1 cellular context compared by ENCODE assay signal in the genomic region with DNA sequence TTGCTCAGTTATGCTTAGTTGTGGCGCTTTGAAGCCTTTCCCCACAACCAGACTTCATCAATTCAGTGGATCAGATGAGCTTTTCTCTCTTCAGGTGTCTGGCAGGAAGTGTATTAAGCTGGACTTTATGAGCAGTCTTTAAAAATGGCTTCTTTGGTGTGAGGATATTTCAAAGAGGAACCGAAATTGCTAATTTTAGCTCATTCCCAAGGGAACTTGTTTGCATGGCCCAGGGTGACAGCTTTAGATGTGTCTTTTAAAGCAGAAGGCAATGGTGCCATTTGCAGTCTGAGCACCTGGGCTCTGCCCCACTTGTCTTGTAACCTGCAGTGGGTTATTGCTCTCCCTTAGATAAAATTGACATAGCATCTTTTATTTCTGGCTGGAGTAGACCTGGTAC.
TF ChIP-seq lines count a peak whose summit lies in the region.

No MANE protein-coding gene starts in this region.

TF ChIP-seq in GM23338, 12 proteins besides CTCF, POLR2A, EP300 and RAD21 (continued from another document):
- TF ChIP-seq, protein P1, sequence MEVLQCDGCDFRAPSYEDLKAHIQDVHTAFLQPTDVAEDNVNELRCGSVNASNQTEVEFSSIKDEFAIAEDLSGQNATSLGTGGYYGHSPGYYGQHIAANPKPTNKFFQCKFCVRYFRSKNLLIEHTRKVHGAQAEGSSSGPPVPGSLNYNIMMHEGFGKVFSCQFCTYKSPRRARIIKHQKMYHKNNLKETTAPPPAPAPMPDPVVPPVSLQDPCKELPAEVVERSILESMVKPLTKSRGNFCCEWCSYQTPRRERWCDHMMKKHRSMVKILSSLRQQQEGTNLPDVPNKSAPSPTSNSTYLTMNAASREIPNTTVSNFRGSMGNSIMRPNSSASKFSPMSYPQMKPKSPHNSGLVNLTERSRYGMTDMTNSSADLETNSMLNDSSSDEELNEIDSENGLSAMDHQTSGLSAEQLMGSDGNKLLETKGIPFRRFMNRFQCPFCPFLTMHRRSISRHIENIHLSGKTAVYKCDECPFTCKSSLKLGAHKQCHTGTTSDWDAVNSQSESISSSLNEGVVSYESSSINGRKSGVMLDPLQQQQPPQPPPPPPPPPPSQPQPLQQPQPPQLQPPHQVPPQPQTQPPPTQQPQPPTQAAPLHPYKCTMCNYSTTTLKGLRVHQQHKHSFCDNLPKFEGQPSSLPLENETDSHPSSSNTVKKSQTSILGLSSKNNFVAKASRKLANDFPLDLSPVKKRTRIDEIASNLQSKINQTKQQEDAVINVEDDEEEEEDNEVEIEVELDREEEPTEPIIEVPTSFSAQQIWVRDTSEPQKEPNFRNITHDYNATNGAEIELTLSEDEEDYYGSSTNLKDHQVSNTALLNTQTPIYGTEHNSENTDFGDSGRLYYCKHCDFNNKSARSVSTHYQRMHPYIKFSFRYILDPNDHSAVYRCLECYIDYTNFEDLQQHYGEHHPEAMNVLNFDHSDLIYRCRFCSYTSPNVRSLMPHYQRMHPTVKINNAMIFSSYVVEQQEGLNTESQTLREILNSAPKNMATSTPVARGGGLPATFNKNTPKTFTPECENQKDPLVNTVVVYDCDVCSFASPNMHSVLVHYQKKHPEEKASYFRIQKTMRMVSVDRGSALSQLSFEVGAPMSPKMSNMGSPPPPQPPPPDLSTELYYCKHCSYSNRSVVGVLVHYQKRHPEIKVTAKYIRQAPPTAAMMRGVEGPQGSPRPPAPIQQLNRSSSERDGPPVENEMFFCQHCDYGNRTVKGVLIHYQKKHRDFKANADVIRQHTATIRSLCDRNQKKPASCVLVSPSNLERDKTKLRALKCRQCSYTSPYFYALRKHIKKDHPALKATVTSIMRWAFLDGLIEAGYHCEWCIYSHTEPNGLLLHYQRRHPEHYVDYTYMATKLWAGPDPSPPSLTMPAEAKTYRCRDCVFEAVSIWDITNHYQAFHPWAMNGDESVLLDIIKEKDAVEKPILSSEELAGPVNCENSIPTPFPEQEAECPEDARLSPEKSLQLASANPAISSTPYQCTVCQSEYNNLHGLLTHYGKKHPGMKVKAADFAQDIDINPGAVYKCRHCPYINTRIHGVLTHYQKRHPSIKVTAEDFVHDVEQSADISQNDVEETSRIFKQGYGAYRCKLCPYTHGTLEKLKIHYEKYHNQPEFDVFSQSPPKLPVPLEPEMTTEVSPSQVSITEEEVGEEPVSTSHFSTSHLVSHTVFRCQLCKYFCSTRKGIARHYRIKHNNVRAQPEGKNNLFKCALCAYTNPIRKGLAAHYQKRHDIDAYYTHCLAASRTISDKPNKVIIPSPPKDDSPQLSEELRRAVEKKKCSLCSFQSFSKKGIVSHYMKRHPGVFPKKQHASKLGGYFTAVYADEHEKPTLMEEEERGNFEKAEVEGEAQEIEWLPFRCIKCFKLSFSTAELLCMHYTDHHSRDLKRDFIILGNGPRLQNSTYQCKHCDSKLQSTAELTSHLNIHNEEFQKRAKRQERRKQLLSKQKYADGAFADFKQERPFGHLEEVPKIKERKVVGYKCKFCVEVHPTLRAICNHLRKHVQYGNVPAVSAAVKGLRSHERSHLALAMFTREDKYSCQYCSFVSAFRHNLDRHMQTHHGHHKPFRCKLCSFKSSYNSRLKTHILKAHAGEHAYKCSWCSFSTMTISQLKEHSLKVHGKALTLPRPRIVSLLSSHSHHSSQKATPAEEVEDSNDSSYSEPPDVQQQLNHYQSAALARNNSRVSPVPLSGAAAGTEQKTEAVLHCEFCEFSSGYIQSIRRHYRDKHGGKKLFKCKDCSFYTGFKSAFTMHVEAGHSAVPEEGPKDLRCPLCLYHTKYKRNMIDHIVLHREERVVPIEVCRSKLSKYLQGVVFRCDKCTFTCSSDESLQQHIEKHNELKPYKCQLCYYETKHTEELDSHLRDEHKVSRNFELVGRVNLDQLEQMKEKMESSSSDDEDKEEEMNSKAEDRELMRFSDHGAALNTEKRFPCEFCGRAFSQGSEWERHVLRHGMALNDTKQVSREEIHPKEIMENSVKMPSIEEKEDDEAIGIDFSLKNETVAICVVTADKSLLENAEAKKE (CRISPR knock-in tag; IDR thresholded peaks at IDR 0.05) = no peak
- TF ChIP-seq, protein P2, sequence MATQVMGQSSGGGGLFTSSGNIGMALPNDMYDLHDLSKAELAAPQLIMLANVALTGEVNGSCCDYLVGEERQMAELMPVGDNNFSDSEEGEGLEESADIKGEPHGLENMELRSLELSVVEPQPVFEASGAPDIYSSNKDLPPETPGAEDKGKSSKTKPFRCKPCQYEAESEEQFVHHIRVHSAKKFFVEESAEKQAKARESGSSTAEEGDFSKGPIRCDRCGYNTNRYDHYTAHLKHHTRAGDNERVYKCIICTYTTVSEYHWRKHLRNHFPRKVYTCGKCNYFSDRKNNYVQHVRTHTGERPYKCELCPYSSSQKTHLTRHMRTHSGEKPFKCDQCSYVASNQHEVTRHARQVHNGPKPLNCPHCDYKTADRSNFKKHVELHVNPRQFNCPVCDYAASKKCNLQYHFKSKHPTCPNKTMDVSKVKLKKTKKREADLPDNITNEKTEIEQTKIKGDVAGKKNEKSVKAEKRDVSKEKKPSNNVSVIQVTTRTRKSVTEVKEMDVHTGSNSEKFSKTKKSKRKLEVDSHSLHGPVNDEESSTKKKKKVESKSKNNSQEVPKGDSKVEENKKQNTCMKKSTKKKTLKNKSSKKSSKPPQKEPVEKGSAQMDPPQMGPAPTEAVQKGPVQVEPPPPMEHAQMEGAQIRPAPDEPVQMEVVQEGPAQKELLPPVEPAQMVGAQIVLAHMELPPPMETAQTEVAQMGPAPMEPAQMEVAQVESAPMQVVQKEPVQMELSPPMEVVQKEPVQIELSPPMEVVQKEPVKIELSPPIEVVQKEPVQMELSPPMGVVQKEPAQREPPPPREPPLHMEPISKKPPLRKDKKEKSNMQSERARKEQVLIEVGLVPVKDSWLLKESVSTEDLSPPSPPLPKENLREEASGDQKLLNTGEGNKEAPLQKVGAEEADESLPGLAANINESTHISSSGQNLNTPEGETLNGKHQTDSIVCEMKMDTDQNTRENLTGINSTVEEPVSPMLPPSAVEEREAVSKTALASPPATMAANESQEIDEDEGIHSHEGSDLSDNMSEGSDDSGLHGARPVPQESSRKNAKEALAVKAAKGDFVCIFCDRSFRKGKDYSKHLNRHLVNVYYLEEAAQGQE (IDR thresholded peaks at IDR 0.05; ENCODE audit: unreplicated experiment) = no peak
- TF ChIP-seq JUNB (IDR thresholded peaks at IDR 0.05; ENCODE audit: unreplicated experiment) = no peak
